ENCODE assay signal across 14 cellular contexts in the genomic region with DNA sequence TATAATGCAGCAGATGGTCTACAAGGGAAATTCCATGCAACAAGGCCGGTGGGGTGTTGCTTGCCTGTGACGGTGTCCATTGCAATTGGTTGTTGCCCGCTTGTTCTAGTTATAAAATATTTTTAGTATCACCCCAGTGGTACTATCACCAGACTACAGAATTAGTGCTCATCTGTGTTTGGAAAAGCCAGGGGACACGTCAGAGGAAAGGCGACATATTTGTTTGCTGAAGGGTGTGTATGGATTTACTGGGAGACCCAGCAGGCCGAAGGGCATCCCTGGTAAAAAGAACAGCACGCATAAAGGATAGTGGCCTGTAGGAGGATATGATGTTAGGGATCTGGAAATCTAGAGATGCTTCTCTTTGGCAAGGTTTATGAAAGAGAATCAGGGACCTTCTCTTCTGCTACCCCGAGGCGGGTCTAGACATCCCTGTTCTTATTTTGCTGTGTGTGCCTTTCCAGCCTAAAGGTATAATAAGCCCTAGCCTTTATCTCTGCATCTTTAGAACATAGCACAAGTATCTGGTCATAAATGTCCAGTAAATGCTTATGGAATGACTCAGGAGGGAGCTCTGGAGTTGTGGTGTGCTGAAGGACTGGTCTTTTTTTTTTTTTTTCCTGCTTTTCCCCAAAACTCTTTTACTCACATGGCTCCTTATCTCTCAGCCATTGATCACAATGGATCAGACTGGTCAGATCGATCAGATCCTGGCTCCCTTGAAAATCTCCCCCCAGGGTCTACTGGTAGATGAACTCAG.
DNase-seq lines count a peak whose midpoint lies in the region; ATAC-seq and TF ChIP-seq lines count a peak whose summit lies in the region.
"Had no signal": no experiment of that assay in that cellular context is flagged by ENCODE, and none has a peak within 500 bp of the region (broad histone marks: within the 10 kb centered on the region; RNA-seq: fewer than 3 reads in every experiment).

No MANE protein-coding gene starts in this region.

- H3K36me3 Mint-ChIP-seq in stimulated activated naive B cell treated with anti-CD40 and anti-IgM and Interleukin-4, amounts not matched to agents 10 μg/mL and 1 μg/mL and 100 μg/mL, for 72 hours = no peaks in the 10 kb centered on the region

- TF ChIP-seq RAD21 in IMR-90 (IDR thresholded peaks at IDR 0.05; ENCODE audit: low read length) = peak; percentile 40

- no peak for TF ChIP-seq POLR2A in IMR-90 (IDR thresholded peaks at IDR 0.05; ENCODE audit: low read depth, low read length)
- no peak for TF ChIP-seq POLR2A in body of pancreas (IDR thresholded peaks at IDR 0.05)

- no TSS peak for BruUV-seq in IMR-90 (replicated peaks; lab: Mats Ljungman, UMichigan)

- peak overlapping the region; percentile 63; the same call in 1 of the 2 replicates for H2BK20ac ChIP-seq in IMR-90 (ENCODE audit: low read depth, low read length)

- POLR2A ChIA-PET in IMR-90 (lab: Charles Lee; ENCODE audit: unreplicated experiment) = no interaction called here

- peak overlapping the region; percentile 45 for H4K91ac ChIP-seq in IMR-90 (ENCODE audit: insufficient read depth, low read depth, low read length)

- H3K56ac ChIP-seq in IMR-90 (ENCODE audit: extremely low read depth, insufficient read depth, low read length) = no peak overlapping the region

- H3K9me1 ChIP-seq in IMR-90 (ENCODE audit: insufficient read depth, low read length) = peaks cover 12% of the 10 kb centered on the region

- peak overlapping the region; percentile 62 for H3K4ac ChIP-seq in IMR-90 (ENCODE audit: low read depth, low read length)

- H3K4me1 Mint-ChIP-seq in stimulated activated naive B cell treated with anti-CD40 and anti-IgM and Interleukin-4, amounts not matched to agents 10 μg/mL and 1 μg/mL and 100 μg/mL, for 72 hours = no peaks in the 10 kb centered on the region

- ATAC-seq in IMR-90 (ENCODE audit: low read depth) = peak; percentile 90
- ATAC-seq in body of pancreas = no peak
- no peak for ATAC-seq in stimulated activated naive B cell treated with anti-CD40 and anti-IgM and Interleukin-4, amounts not matched to agents 10 μg/mL and 1 μg/mL and 100 μg/mL, for 72 hours (replicated peaks)
- no peak for ATAC-seq in HG02840 (IDR thresholded peaks at IDR 0.05; ENCODE audit: low FRiP score, unreplicated experiment)
- no peak for ATAC-seq in HG03025 (IDR thresholded peaks at IDR 0.05; ENCODE audit: low FRiP score, unreplicated experiment)
- ATAC-seq: HepG2 had no signal

- H3K27ac ChIP-seq in IMR-90 (ENCODE audit: insufficient read depth, low read length) (no peak overlapping the region; the same call in 1 of the 2 replicates), body of pancreas (peak overlapping the region in 3 of 4 donors; percentile 13 to 55 (median 43))
- H3K27ac ChIP-seq: neutrophil, suprapubic skin had no signal

- dilution Hi-C loops in IMR-90 (cut with HindIII; ENCODE audit: low sequenced_read_pairs, unreplicated experiment) = no loop called here

- DNase-seq in AG10803 (ENCODE audit: low read depth) = peak; percentile 86
- DNase-seq in IMR-90 = peak; percentile 90
- DNase-seq in body of pancreas = no peak
- DNase-seq in iris pigment epithelial cell (ENCODE audit: low read depth) = peak; percentile 87
- no peak for DNase-seq in stimulated activated naive B cell treated with anti-CD40 and anti-IgM and Interleukin-4, amounts not matched to agents 10 μg/mL and 1 μg/mL and 100 μg/mL, for 72 hours
- DNase-seq in NCI-H69 (lab: John Stamatoyannopoulos, UW) = no peak
- DNase-seq: GOT3; NCI-H2171; stimulated activated CD4-positive, alpha-beta T cell treated with anti-CD3 and anti-CD28 coated beads, Interleukin-2, amount 100 ng/mL, for 24 hours had no signal

- H3K18ac ChIP-seq in IMR-90 (ENCODE audit: low read depth, low read length) = peak overlapping the region; percentile 82; the same call in 1 of the 2 replicates

- peaks cover 25% of the 10 kb centered on the region for H3K4me1 ChIP-seq in IMR-90 (ENCODE audit: control insufficient read depth, insufficient read depth, low read length)
- peaks cover 40% of the 10 kb centered on the region for H3K4me1 ChIP-seq in body of pancreas

- H3K27me3 Mint-ChIP-seq in stimulated activated naive B cell treated with anti-CD40 and anti-IgM and Interleukin-4, amounts not matched to agents 10 μg/mL and 1 μg/mL and 100 μg/mL, for 72 hours = peaks cover 0 to 7% of the 10 kb centered on the region in 2 donors

- H3K9me3 ChIP-seq in IMR-90 (ENCODE audit: control insufficient read depth, insufficient read depth, low read length) (no peaks in the 10 kb centered on the region), body of pancreas (no peaks in the 10 kb centered on the region)
- H3K9me3 ChIP-seq: neutrophil, suprapubic skin had no signal

- H3K79me1 ChIP-seq in IMR-90 (ENCODE audit: low read depth in 1 of 2, low read length in 2 of 2) = peaks cover 0 to 31% of the 10 kb centered on the region in 2 experiments

- intact Hi-C loops in IMR-90 (cut with micrococcal nuclease) = loop anchor here (5.0 to 10.0 kb wide), 3 partner anchors 92 to 417 kb away; partner anchors contain the start of genes FJX1 and LDLRAD3
- intact Hi-C loops in body of pancreas (cut with DNase I) = no loop called here

- H3K27ac Mint-ChIP-seq in stimulated activated naive B cell treated with anti-CD40 and anti-IgM and Interleukin-4, amounts not matched to agents 10 μg/mL and 1 μg/mL and 100 μg/mL, for 72 hours = no peak overlapping the region

- no peak overlapping the region for H3K14ac ChIP-seq in IMR-90 (replicated peaks; ENCODE audit: low read depth, low read length)

- H2AFZ ChIP-seq in IMR-90 (replicated peaks; ENCODE audit: low read length, poor library complexity) = peak overlapping the region; percentile 28

- H3K23ac ChIP-seq in IMR-90 (ENCODE audit: low read depth, low read length) = no peak overlapping the region

- peak overlapping the region in 1 of 2 experiments; percentile 44; a peak in 1 of 4 replicates for H4K8ac ChIP-seq in IMR-90 (ENCODE audit: low read depth in 2 of 2, low read length in 2 of 2)

- in situ Hi-C loops in IMR-90 (cut with MboI; ENCODE audit: low sequenced_read_pairs) = loop anchor here (10.0 kb wide), 1 partner anchor 230 kb away; no protein-coding TSS in a partner anchor

- H2AK9ac ChIP-seq in IMR-90 (replicated peaks; ENCODE audit: low read depth, low read length, poor library complexity) = peak overlapping the region; percentile 81

- peak overlapping the region; percentile 49 for H2BK120ac ChIP-seq in IMR-90 (ENCODE audit: low read depth, low read length)

- no peak overlapping the region for H3K4me3 ChIP-seq in AG10803 (ENCODE audit: low read length)
- no peak overlapping the region for H3K4me3 ChIP-seq in IMR-90 (ENCODE audit: insufficient read depth, low read depth, low read length)
- no peak overlapping the region for H3K4me3 ChIP-seq in body of pancreas
- H3K4me3 ChIP-seq: suprapubic skin had no signal

- no peak overlapping the region for H3K9ac ChIP-seq in IMR-90 (ENCODE audit: low read depth, low read length)

- no peaks in the 10 kb centered on the region for H3K9me3 Mint-ChIP-seq in stimulated activated naive B cell treated with anti-CD40 and anti-IgM and Interleukin-4, amounts not matched to agents 10 μg/mL and 1 μg/mL and 100 μg/mL, for 72 hours

- no peak overlapping the region for H2BK5ac ChIP-seq in IMR-90 (ENCODE audit: low read depth, low read length, poor library complexity, severe bottlenecking)

- peak overlapping the region; percentile 75; the same call in 1 of the 3 replicates for H2BK15ac ChIP-seq in IMR-90 (ENCODE audit: low read depth, low read length)

- H3K36me3 ChIP-seq in IMR-90 (ENCODE audit: control insufficient read depth, insufficient read depth, low read length) (no peaks in the 10 kb centered on the region), body of pancreas (replicated peaks in 1 of 2; ENCODE audit: insufficient read depth in 1 of 2, low read depth in 2 of 2) (no peaks in the 10 kb centered on the region)
- H3K36me3 ChIP-seq: neutrophil, suprapubic skin had no signal

- CTCF ChIA-PET in IMR-90 (lab: Yijun Ruan, JAX) = interaction anchor here (0.6 to 1.4 kb wide), 5 partner anchors 97 to 514 kb away, joined by 3 to 4 read pairs (median 3); no protein-coding TSS in a partner anchor

- H3K27me3 ChIP-seq in IMR-90 (ENCODE audit: control insufficient read depth, insufficient read depth, low read length) (no peaks in the 10 kb centered on the region), body of pancreas (no peaks in the 10 kb centered on the region)
- H3K27me3 ChIP-seq: neutrophil, suprapubic skin had no signal

- H2AK5ac ChIP-seq in IMR-90 (ENCODE audit: low read depth, low read length) = peak overlapping the region; percentile 52

- no peak overlapping the region for H3K4me3 Mint-ChIP-seq in stimulated activated naive B cell treated with anti-CD40 and anti-IgM and Interleukin-4, amounts not matched to agents 10 μg/mL and 1 μg/mL and 100 μg/mL, for 72 hours

- H4K20me1 ChIP-seq in IMR-90 (ENCODE audit: insufficient read depth, low read length) = no peaks in the 10 kb centered on the region

- 0 out of 2 replicates have a peak overlapping the region, but pooled peaks have one; percentile 38 for H4K5ac ChIP-seq in IMR-90 (ENCODE audit: low read depth, low read length)

- no peak overlapping the region for H3K4me2 ChIP-seq in IMR-90 (ENCODE audit: low read depth, low read length)

- peak; percentile 8; the same call in 1 of the 2 replicates for TF ChIP-seq CTCF in AG10803 (conservative IDR thresholded peaks at IDR 0.05; ENCODE audit: low read length)
- no peak for TF ChIP-seq CTCF in IMR-90 (conservative IDR thresholded peaks at IDR 0.05; ENCODE audit: low read depth, low read length)
- TF ChIP-seq CTCF in body of pancreas (IDR thresholded peaks at IDR 0.05) = no peak

- WGBS in IMR-90 (ENCODE audit: extremely low coverage in 2 of 2, insufficient read length in 1 of 2), 2 experiments = no CpG with 5 or more reads among the region's 10 CpGs
- WGBS in body of pancreas, 2 donors = 90% methylated on average over 10 of the region's 10 CpGs

TF ChIP-seq in IMR-90, 13 proteins besides CTCF, POLR2A, EP300 and RAD21 (continues in another document):
- TF ChIP-seq MAFK (IDR thresholded peaks at IDR 0.05; ENCODE audit: low read depth, low read length) (no peak; the same call in 1 of the 2 replicates), BHLHE40 (IDR thresholded peaks at IDR 0.05; ENCODE audit: low read depth, low read length) (0 out of 2 replicates have a peak, but pooled peaks have one; percentile 10), SMC3 (IDR thresholded peaks at IDR 0.05; ENCODE audit: low read depth, low read length) (peak; percentile 20; the same call in 1 of the 2 replicates), RCOR1 (IDR thresholded peaks at IDR 0.05; ENCODE audit: insufficient replicate concordance, low read length) (no peak), FOS (IDR thresholded peaks at IDR 0.05; ENCODE audit: low read depth, low read length) (peak; percentile 15; the same call in 1 of the 2 replicates)
- TF ChIP-seq, protein P1, sequence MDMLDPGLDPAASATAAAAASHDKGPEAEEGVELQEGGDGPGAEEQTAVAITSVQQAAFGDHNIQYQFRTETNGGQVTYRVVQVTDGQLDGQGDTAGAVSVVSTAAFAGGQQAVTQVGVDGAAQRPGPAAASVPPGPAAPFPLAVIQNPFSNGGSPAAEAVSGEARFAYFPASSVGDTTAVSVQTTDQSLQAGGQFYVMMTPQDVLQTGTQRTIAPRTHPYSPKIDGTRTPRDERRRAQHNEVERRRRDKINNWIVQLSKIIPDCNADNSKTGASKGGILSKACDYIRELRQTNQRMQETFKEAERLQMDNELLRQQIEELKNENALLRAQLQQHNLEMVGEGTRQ (IDR thresholded peaks at IDR 0.05; ENCODE audit: low read depth, low read length) = no peak

Comparison
In these comparisons a context has a peak if more than half of its experiments do, and no peak if none do; other contexts are left out.
1. DNase-seq: peak in AG10803 (single experiment), IMR-90 (single experiment) and iris pigment epithelial cell (single experiment); none in body of pancreas (0 of 4), stimulated activated naive B cell treated with anti-CD40 and anti-IgM and Interleukin-4, amounts not matched to agents 10 μg/mL and 1 μg/mL and 100 μg/mL, for 72 hours (single experiment) and NCI-H69 (single experiment).